8 cellular contexts compared by ENCODE assay signal in genomic region chr6:47308674-47309325, GRCh38. TPM values are rescaled to one million over a fixed set of nuclear protein-coding genes. Genes with fewer than 3 reads are reported as not detected.
DNase-seq lines count a peak whose midpoint lies in the region; ATAC-seq and TF ChIP-seq lines count a peak whose summit lies in the region.

No MANE protein-coding gene starts in this region.

- H3K27me3 ChIP-seq in Loucy (ENCODE audit: insufficient read depth, low read length, poor library complexity, severe bottlenecking) = no peaks in the 10 kb centered on the region
- no peaks in the 10 kb centered on the region for H3K27me3 ChIP-seq in ascending aorta

- H3K9me2 ChIP-seq in Loucy (replicated peaks; ENCODE audit: low read depth, low read length) = no peaks in the 10 kb centered on the region

- H3F3A ChIP-seq in Loucy (ENCODE audit: low read depth) = no peaks in the 10 kb centered on the region

- DNase-seq in DMS114 treated with DMSO at 0.1 percent for 48 hours (lab: John Stamatoyannopoulos, UW; ENCODE audit: unreplicated experiment) (peak; percentile 34), ascending aorta (ENCODE audit: low spot score in 2 of 2) (no peak), hypothalamus (lab: John Stamatoyannopoulos, UW) (peak in 32 of 51 donors; percentile 6 to 63 (median 28)), sciatic nerve (ENCODE audit: low spot score) (no peak), foreskin melanocyte (no peak), GM20000 (ENCODE audit: low spot score) (no peak)

- peaks cover 34% of the 10 kb centered on the region for H4K20me1 ChIP-seq in Loucy (ENCODE audit: insufficient read depth, low read length, poor library complexity, severe bottlenecking)

- peak overlapping the region; percentile 77 for H3K9ac ChIP-seq in Loucy (ENCODE audit: low read depth, low read length, poor library complexity, severe bottlenecking)

- no peaks in the 10 kb centered on the region for H3K36me3 ChIP-seq in Loucy (ENCODE audit: insufficient read depth, low read length)
- no peaks in the 10 kb centered on the region for H3K36me3 ChIP-seq in ascending aorta

- H3K4me2 ChIP-seq in Loucy (ENCODE audit: low read depth, low read length, poor library complexity, severe bottlenecking) = peak overlapping the region; percentile 94

- H3K27ac ChIP-seq in ascending aorta = no peak overlapping the region

- peak; percentile 16 for ATAC-seq in GM21360 (IDR thresholded peaks at IDR 0.05; ENCODE audit: unreplicated experiment)
- ATAC-seq in sciatic nerve = peak; percentile 55

- no peak for TF ChIP-seq CTCF in Loucy (conservative IDR thresholded peaks at IDR 0.05; ENCODE audit: low read length)
- TF ChIP-seq CTCF in ascending aorta (IDR thresholded peaks at IDR 0.05) = no peak
- no peak for TF ChIP-seq CTCF in GM20000 (IDR thresholded peaks at IDR 0.05; ENCODE audit: extremely low read depth, missing control alignments)

- H3K4me3 ChIP-seq in Loucy (ENCODE audit: low read length, poor library complexity, severe bottlenecking) = peak overlapping the region; percentile 90
- peak overlapping the region; percentile 61 to 77 for H3K4me3 ChIP-seq in ascending aorta

- H3K4me1 ChIP-seq in Loucy (ENCODE audit: insufficient read depth, low read length, poor library complexity, severe bottlenecking) = peaks cover 47% of the 10 kb centered on the region
- peaks cover 0 to 8% of the 10 kb centered on the region in 2 donors for H3K4me1 ChIP-seq in ascending aorta

- H3K9me3 ChIP-seq in Loucy (ENCODE audit: insufficient read depth, low read depth, low read length) = no peaks in the 10 kb centered on the region
- no peaks in the 10 kb centered on the region for H3K9me3 ChIP-seq in ascending aorta

- H2AFZ ChIP-seq in Loucy (ENCODE audit: low read length) = peak overlapping the region; percentile 76

- intact Hi-C loops in ascending aorta (cut with DNase I) = no loop called here
- intact Hi-C loops in sciatic nerve (cut with DNase I) = loop anchor here (10.0 kb wide), 2 partner anchors 214 to 464 kb away; no protein-coding TSS in a partner anchor

- H3K79me2 ChIP-seq in Loucy (ENCODE audit: insufficient read depth, low read length) = peaks cover 56% of the 10 kb centered on the region

RNA-seq across cellular contexts. Expression of gene TNFRSF21, which starts 0.9 kb away (rescaled TPM):
- total RNA-seq in ascending aorta (1.8 TPM), sciatic nerve (6.3 TPM)

Comparison
In these comparisons a context has a peak if more than half of its experiments do, and no peak if none do; other contexts are left out.
1. DNase-seq: peak in DMS114 treated with DMSO at 0.1 percent for 48 hours (single experiment) and hypothalamus (32 of 51); none in ascending aorta (0 of 2), sciatic nerve (single experiment), foreskin melanocyte (single experiment) and GM20000 (single experiment).